1 cellular context compared by ENCODE assay signal in the genomic region with DNA sequence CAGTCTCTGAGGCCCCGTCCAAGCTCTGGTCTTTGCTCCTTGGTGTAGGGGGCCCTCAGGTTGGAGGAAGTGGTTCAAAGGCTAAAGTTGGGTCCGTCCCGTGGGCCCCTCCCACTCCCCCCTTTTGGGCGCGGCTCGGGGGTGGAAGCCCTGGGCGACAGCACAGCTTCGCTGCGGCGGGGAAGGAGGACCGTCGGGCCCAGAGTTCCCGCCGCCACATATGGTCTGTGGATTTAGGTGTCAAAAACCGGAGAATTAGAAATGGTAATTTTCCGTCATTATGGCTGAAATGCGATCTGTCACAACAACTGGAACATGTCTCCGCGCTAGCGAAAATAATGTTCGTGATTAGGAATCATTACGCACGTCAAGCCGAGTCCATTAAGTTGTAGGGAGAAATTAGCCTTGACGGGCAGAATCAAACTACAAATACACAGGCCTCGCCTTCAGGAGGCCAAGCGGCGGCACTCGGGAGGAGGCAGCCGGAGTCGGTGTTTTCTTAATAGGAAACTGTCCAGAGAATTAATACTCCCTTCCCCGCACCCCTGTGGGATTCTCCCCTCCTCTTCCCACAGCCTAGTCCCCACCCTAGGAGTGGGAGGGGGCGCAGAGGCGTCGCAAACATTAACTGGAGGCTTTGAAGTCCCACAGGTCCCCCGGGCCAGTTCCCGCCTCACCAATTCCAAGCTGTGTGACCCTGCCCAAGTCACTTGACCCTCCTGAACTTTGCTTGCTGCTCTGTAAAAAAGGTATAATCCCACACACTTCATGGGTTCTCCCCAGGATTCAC.
TF ChIP-seq lines count a peak whose summit lies in the region.

No MANE protein-coding gene starts in this region.

TF ChIP-seq in GM12878, 131 proteins besides CTCF, POLR2A, EP300 and RAD21:
- TF ChIP-seq GATAD2B (conservative IDR thresholded peaks at IDR 0.05; ENCODE audit: low read depth) (no peak), SUZ12 (IDR thresholded peaks at IDR 0.05; ENCODE audit: unreplicated experiment) (peak; percentile 26)
TF ChIP-seq in GM12878: peak in this region for 1.
